In genomic region chr19:40420766-40421467, GRCh38 we compare ENCODE assay signal across 8 cellular contexts. TPM values are rescaled to one million over a fixed set of nuclear protein-coding genes. Genes with fewer than 3 reads are reported as not detected.
A peak's percentile ranks its signal among the peaks of the same experiment; 100 is the strongest.
DNase-seq lines count a peak whose midpoint lies in the region; ATAC-seq and TF ChIP-seq lines count a peak whose summit lies in the region.

No MANE protein-coding gene starts in this region.

- H3K9me2 ChIP-seq in hepatocyte (replicated peaks; ENCODE audit: insufficient read depth) = no peaks in the 10 kb centered on the region

- H3K27ac ChIP-seq in hepatocyte = peak overlapping the region; percentile 100

- H3K36me3 ChIP-seq in H7 (replicated peaks; ENCODE audit: control insufficient read depth, insufficient read depth, low read length) (no peaks in the 10 kb centered on the region), hepatocyte (replicated peaks; ENCODE audit: insufficient read depth, low read depth) (no peaks in the 10 kb centered on the region)

- peaks cover 23% of the 10 kb centered on the region for H3K4me1 ChIP-seq in hepatocyte (ENCODE audit: insufficient read depth)

- H2AFZ ChIP-seq in hepatocyte = peak overlapping the region; percentile 54

- H3K4me3 ChIP-seq in H7 (ENCODE audit: insufficient read depth, low read depth, low read length) = peak overlapping the region; percentile 65
- peak overlapping the region; percentile 47 for H3K4me3 ChIP-seq in hepatocyte

- TF ChIP-seq CTCF in hepatocyte (IDR thresholded peaks at IDR 0.05; ENCODE audit: poor library complexity) = peak; percentile 96

- H3K79me2 ChIP-seq in hepatocyte = peaks cover 33% of the 10 kb centered on the region

- H3K27me3 ChIP-seq in H7 (ENCODE audit: control insufficient read depth, insufficient read depth, low read length) (no peaks in the 10 kb centered on the region), hepatocyte (no peaks in the 10 kb centered on the region)

- under 1% methylated on average over 42 of the region's 52 CpGs for WGBS in hepatocyte (ENCODE audit: low lambda C conversion rate, missing lambda C conversion rate)

- ATAC-seq in HG02884 (IDR thresholded peaks at IDR 0.05; ENCODE audit: unreplicated experiment) = no peak

- no peaks in the 10 kb centered on the region for H3K9me3 ChIP-seq in hepatocyte (ENCODE audit: low read depth)

- no peaks in the 10 kb centered on the region for H4K20me1 ChIP-seq in hepatocyte (ENCODE audit: insufficient read depth, poor library complexity, severe bottlenecking)

- H3K4me2 ChIP-seq in hepatocyte = peak overlapping the region; percentile 86

- peak; percentile 92 for DNase-seq in DMS53 treated with DMSO at 0.1 percent for 48 hours (lab: John Stamatoyannopoulos, UW; ENCODE audit: unreplicated experiment)
- DNase-seq in H7 = peak; percentile 97
- peak; percentile 23 for DNase-seq in NCI-H146 treated with DMSO at 0.1 percent for 48 hours (lab: John Stamatoyannopoulos, UW; ENCODE audit: unreplicated experiment)
- DNase-seq in T-helper 22 cell (ENCODE audit: low read depth) = peak; percentile 70
- DNase-seq in astrocyte of the hippocampus (ENCODE audit: low read depth, low spot score) = peak; percentile 98
- peak; percentile 97 for DNase-seq in hepatocyte (ENCODE audit: low spot score)
- DNase-seq in renal cortical epithelial cell (ENCODE audit: low read depth) = peak; percentile 72

RNA-seq across cellular contexts. Expression of gene SERTAD1, which starts 4.9 kb away (rescaled TPM):
- 3.7 and 4.4 TPM in 2 replicates for total RNA-seq in H7 (2014; rRNA removed; shearing (Covaris generic))
- total RNA-seq in hepatocyte (14.4 and 17.1 TPM in 2 replicates), renal cortical epithelial cell (13.3 and 17.0 TPM in 2 replicates)
- 17.9 and 23.6 TPM in 2 replicates for polyA plus RNA-seq in hepatocyte

RNA-seq across cellular contexts. Expression of gene PRX, which starts 7.7 kb away (rescaled TPM):
- 5.0 and 10.7 TPM in 2 replicates for total RNA-seq in H7 (2014; rRNA removed; shearing (Covaris generic))
- 1.9 and 2.0 TPM in 2 replicates for total RNA-seq in hepatocyte
- 0.80 and 1.4 TPM in 2 replicates for polyA plus RNA-seq in hepatocyte
- 0.52 and 1.0 TPM in 2 replicates for total RNA-seq in renal cortical epithelial cell

RNA-seq across cellular contexts. Expression of gene SERTAD3, which starts 23.2 kb away (rescaled TPM):
- 26.0 and 29.9 TPM in 2 replicates for total RNA-seq in H7 (2014; rRNA removed; shearing (Covaris generic))
- total RNA-seq in hepatocyte (36.4 and 40.4 TPM in 2 replicates), renal cortical epithelial cell (13.2 and 21.5 TPM in 2 replicates)
- polyA plus RNA-seq in hepatocyte = 62.2 and 64.0 TPM in 2 replicates

RNA-seq across cellular contexts. Expression of gene HIPK4, which starts 30.9 kb away (rescaled TPM):
- 0.15 and 0.24 TPM in 2 replicates for total RNA-seq in H7 (2014; rRNA removed; shearing (Covaris generic))
- total RNA-seq in hepatocyte (0.07 and 0.08 TPM in 2 replicates), renal cortical epithelial cell (not detected in 2 replicates)
- polyA plus RNA-seq in hepatocyte = 0.13 TPM in 1 of 2 replicates, not detected in the other

RNA-seq across cellular contexts. Expression of gene BLVRB, which starts 44.6 kb away (rescaled TPM):
- total RNA-seq in H7 (2014; rRNA removed; shearing (Covaris generic)) = 43.6 and 53.8 TPM in 2 replicates
- total RNA-seq in hepatocyte = 114 and 116 TPM in 2 replicates
- polyA plus RNA-seq in hepatocyte = 146 and 157 TPM in 2 replicates
- total RNA-seq in renal cortical epithelial cell = 43.0 and 59.6 TPM in 2 replicates

Comparison
In these comparisons a context has a peak if more than half of its experiments do, and no peak if none do; other contexts are left out.
1. DNase-seq: peak in every context shown above with its lines; median percentile 98 in astrocyte of the hippocampus; 97 in H7; 97 in hepatocyte; 92 in DMS53 treated with DMSO at 0.1 percent for 48 hours; 72 in renal cortical epithelial cell; 70 in T-helper 22 cell; 23 in NCI-H146 treated with DMSO at 0.1 percent for 48 hours.